ENCODE assay signal across 1 cellular context in genomic region chr1:174262747-174263241, GRCh38.
TF ChIP-seq lines count a peak whose summit lies in the region.

No MANE protein-coding gene starts in this region.

TF ChIP-seq in liver, 16 proteins besides CTCF, POLR2A, EP300 and RAD21 (continued from another document):
- no peak for TF ChIP-seq SP1 (IDR thresholded peaks at IDR 0.05)
